In genomic region chr6:10426781-10427279, GRCh38 we compare ENCODE assay signal across 8 cellular contexts. TPM values are rescaled to one million over a fixed set of nuclear protein-coding genes. Genes with fewer than 3 reads are reported as not detected.
DNase-seq lines count a peak whose midpoint lies in the region; ATAC-seq, FAIRE-seq and TF ChIP-seq lines count a peak whose summit lies in the region.

No MANE protein-coding gene starts in this region.

- H3K9ac ChIP-seq in astrocyte (ENCODE audit: low read length), result peak overlapping the region; percentile 48

- in situ Hi-C loops in transverse colon (cut with MboI; ENCODE audit: low pct_ligation_motif_present in 1 of 4, low pct_unique_long_range_greater_than_20kb in 1 of 4, low sequenced_read_pairs in 3 of 4), result loop anchor here in 3 of 4 donors (25.0 kb wide), 2 partner anchors 890 to 1440 kb away; no protein-coding TSS in a partner anchor

- H3K27ac ChIP-seq in astrocyte (ENCODE audit: low read depth, low read length) (no peak overlapping the region), transverse colon (no peak overlapping the region)

- H3K36me3 Mint-ChIP-seq in activated naive CD4-positive, alpha-beta T cell treated with anti-CD3 and anti-CD28 coated beads, Interleukin-2, amount 50 U/mL, for 24 hours, result no peaks in the 10 kb centered on the region
- H3K36me3 Mint-ChIP-seq in astrocyte (ENCODE audit: low read depth, unreplicated experiment), result no peaks in the 10 kb centered on the region

- no peak for ATAC-seq in HG03280 (IDR thresholded peaks at IDR 0.05; ENCODE audit: unreplicated experiment)
- ATAC-seq in HG03354 (IDR thresholded peaks at IDR 0.05; ENCODE audit: poor library complexity, severe bottlenecking, unreplicated experiment), result no peak

- no peak overlapping the region for H3K27ac Mint-ChIP-seq in activated naive CD4-positive, alpha-beta T cell treated with anti-CD3 and anti-CD28 coated beads, Interleukin-2, amount 50 U/mL, for 24 hours
- peak overlapping the region; percentile 78 for H3K27ac Mint-ChIP-seq in astrocyte (ENCODE audit: unreplicated experiment)

- peaks cover 51% of the 10 kb centered on the region for H3K27me3 Mint-ChIP-seq in activated naive CD4-positive, alpha-beta T cell treated with anti-CD3 and anti-CD28 coated beads, Interleukin-2, amount 50 U/mL, for 24 hours
- H3K27me3 Mint-ChIP-seq in astrocyte (ENCODE audit: low read depth, unreplicated experiment), result peaks cover 62% of the 10 kb centered on the region

- peak overlapping the region; percentile 65 for H3K4me3 Mint-ChIP-seq in activated naive CD4-positive, alpha-beta T cell treated with anti-CD3 and anti-CD28 coated beads, Interleukin-2, amount 50 U/mL, for 24 hours
- H3K4me3 Mint-ChIP-seq in astrocyte (ENCODE audit: unreplicated experiment), result peak overlapping the region; percentile 84

- H3K4me2 ChIP-seq in astrocyte (ENCODE audit: low read length), result peak overlapping the region; percentile 92

- DNase-seq in activated naive CD4-positive, alpha-beta T cell treated with Interleukin-2 at 50 U/mL for 16 hours, result no peak
- DNase-seq in astrocyte (ENCODE audit: low read depth) (no peak), lower leg skin (ENCODE audit: low spot score in 2 of 2) (no peak), transverse colon (no peak), NCI-H226 (no peak)

- peaks cover 10% of the 10 kb centered on the region for H3K4me1 Mint-ChIP-seq in activated naive CD4-positive, alpha-beta T cell treated with anti-CD3 and anti-CD28 coated beads, Interleukin-2, amount 50 U/mL, for 24 hours
- H3K4me1 Mint-ChIP-seq in astrocyte (ENCODE audit: low read depth, unreplicated experiment), result peaks cover 11% of the 10 kb centered on the region

- WGBS in lower leg skin, 2 donors, result 9 to 18% methylated on average over 6 of the region's 6 CpGs
- WGBS in transverse colon (ENCODE audit: low coverage in 1 of 2), 2 donors, result 20% methylated on average over 6 of the region's 6 CpGs; no CpG with 5 or more reads in 1 of the 2 donors

- H3K79me2 ChIP-seq in astrocyte (ENCODE audit: insufficient read depth, low read length), result no peaks in the 10 kb centered on the region

- FAIRE-seq in astrocyte (lab: Jason Lieb, UNC), result no peak

- H2AFZ ChIP-seq in astrocyte (ENCODE audit: low read depth, low read length), result peak overlapping the region; percentile 77

- no peak for TF ChIP-seq EP300 in transverse colon (IDR thresholded peaks at IDR 0.05; ENCODE audit: low read depth)

- H3K4me1 ChIP-seq in astrocyte (ENCODE audit: insufficient read depth, low read length) (peaks cover 7% of the 10 kb centered on the region), transverse colon (peaks cover 0 to 27% (median 15%) of the 10 kb centered on the region in 4 donors)

- TF ChIP-seq POLR2A in lower leg skin (IDR thresholded peaks at IDR 0.05) (no peak), transverse colon (IDR thresholded peaks at IDR 0.05) (no peak)

- H3K9me3 ChIP-seq in astrocyte (ENCODE audit: insufficient read depth, low read depth, low read length), result no peaks in the 10 kb centered on the region
- H3K9me3 ChIP-seq in transverse colon, result no peaks in the 10 kb centered on the region

- H3K4me3 ChIP-seq in astrocyte (ENCODE audit: insufficient read depth, low read depth, low read length), result peak overlapping the region; percentile 67
- H3K4me3 ChIP-seq in lower leg skin (ENCODE audit: low read depth, poor library complexity, severe bottlenecking), result peak overlapping the region; percentile 21
- peak overlapping the region in 3 of 4 donors; percentile 29 to 53 (median 35) for H3K4me3 ChIP-seq in transverse colon

- H3K27me3 ChIP-seq in astrocyte (ENCODE audit: insufficient read depth, low read length) (peaks cover 59% of the 10 kb centered on the region), transverse colon (peaks cover 81% of the 10 kb centered on the region)

- H3K36me3 ChIP-seq in astrocyte (ENCODE audit: insufficient read depth, low read length) (no peaks in the 10 kb centered on the region), transverse colon (no peaks in the 10 kb centered on the region)

- no peaks in the 10 kb centered on the region for H4K20me1 ChIP-seq in astrocyte (ENCODE audit: insufficient read depth, low read length)

- TF ChIP-seq CTCF in astrocyte (IDR thresholded peaks at IDR 0.05; ENCODE audit: insufficient read depth, low read depth, low read length) (no peak), lower leg skin (IDR thresholded peaks at IDR 0.05) (no peak), transverse colon (IDR thresholded peaks at IDR 0.05) (no peak)

- H3K9me3 Mint-ChIP-seq in activated naive CD4-positive, alpha-beta T cell treated with anti-CD3 and anti-CD28 coated beads, Interleukin-2, amount 50 U/mL, for 24 hours, result no peaks in the 10 kb centered on the region
- H3K9me3 Mint-ChIP-seq in astrocyte (ENCODE audit: unreplicated experiment), result peaks cover under 1% of the 10 kb centered on the region

- intact Hi-C loops in lower leg skin (cut with DNase I; ENCODE audit: low total_unique reads), result no loop called here
- intact Hi-C loops in transverse colon (cut with DNase I; ENCODE audit: low total_unique reads), result loop anchor here (10.0 kb wide), 1 partner anchor 392 kb away; no protein-coding TSS in a partner anchor

RNA-seq across cellular contexts. Expression of gene TFAP2A, which starts 12.0 kb away (rescaled TPM):
- total RNA-seq in astrocyte, result 2.1 and 6.6 TPM in 2 replicates
- total RNA-seq in lower leg skin, result 100 to 1,000 TPM in 1 of 4 donors, 10 to 100 TPM in 3; 62.0 to 123 (median 63.7) TPM
- not detected for total RNA-seq in transverse colon
